Comparison of ENCODE assay signal across 24 cellular contexts in the genomic region with DNA sequence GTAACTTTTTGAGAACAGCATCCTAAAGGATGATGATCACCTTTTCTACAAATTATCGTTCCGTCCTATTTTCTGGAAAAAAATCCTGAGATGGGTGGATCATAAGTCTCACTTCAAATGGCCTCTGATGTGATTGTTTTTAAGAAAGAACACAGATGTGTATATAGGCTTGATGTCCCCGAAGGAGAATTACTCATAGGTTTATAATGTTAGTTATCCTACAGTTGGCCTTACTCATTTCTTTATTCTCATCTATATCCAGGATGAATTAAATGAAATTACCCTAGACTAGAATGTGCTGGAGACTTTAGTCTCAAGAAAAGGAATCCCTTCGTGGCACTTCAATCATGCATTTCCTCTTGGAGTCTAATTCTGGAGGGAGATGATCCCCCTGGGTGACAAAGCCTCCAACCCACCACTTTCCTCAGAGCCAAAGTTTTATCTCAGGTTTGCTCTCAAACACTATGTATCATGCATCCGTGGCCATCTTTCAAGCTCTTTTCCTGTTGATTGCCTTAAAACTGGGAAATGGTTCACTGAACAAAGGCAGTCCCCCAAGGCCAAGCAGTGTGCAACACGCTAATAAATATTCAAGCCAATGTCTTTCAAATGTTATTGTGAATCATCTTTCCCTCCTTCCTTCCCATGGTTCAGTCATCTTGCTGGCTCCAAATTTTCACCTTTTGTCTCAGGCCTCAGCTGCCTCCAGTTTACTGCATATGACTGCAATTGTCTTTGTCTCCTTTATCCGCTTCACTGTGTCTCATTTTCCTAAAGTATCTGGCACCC. TPM values are rescaled to one million over a fixed set of nuclear protein-coding genes. Genes with fewer than 3 reads are reported as not detected.
DNase-seq lines count a peak whose midpoint lies in the region; ATAC-seq and TF ChIP-seq lines count a peak whose summit lies in the region.
"Had no signal": no experiment of that assay in that cellular context is flagged by ENCODE, and none has a peak within 500 bp of the region (broad histone marks: within the 10 kb centered on the region; RNA-seq: fewer than 3 reads in every experiment).

No MANE protein-coding gene starts in this region.

- H3K4me1 ChIP-seq in PC-3 (ENCODE audit: insufficient read depth, low read length) (no peaks in the 10 kb centered on the region; the same call in 1 of the 2 replicates), foreskin keratinocyte (peaks cover 11% of the 10 kb centered on the region)
- H3K4me1 ChIP-seq: breast epithelium, psoas muscle had no signal

- H2AFZ ChIP-seq in PC-3 (ENCODE audit: low read length): no peak overlapping the region

- no peaks in the 10 kb centered on the region; the same call in 1 of the 2 replicates for H3K9me2 ChIP-seq in PC-3 (replicated peaks; ENCODE audit: low read length)

- TF ChIP-seq CTCF in PC-3 (conservative IDR thresholded peaks at IDR 0.05; ENCODE audit: low read depth, low read length) (no peak), foreskin keratinocyte (conservative IDR thresholded peaks at IDR 0.05) (no peak)

- H3K79me2 ChIP-seq in PC-3 (ENCODE audit: low read length): no peaks in the 10 kb centered on the region

- no peaks in the 10 kb centered on the region for H3F3A ChIP-seq in PC-3 (ENCODE audit: low read length, unreplicated experiment)

- POLR2A ChIA-PET in PC-3 (lab: Charles Lee; ENCODE audit: unreplicated experiment): no interaction called here

- DNase-seq in ELR (ENCODE audit: low read depth) (peak; percentile 77), PC-3 (peak; percentile 19), foreskin keratinocyte (peak in 1 of 2 donors; percentile 19), retina (peak; percentile 32), HPDE6-E6E7 (ENCODE audit: extremely low spot score) (no peak), NCI-H2107 (lab: John Stamatoyannopoulos, UW) (no peak), NCI-H2029 (lab: John Stamatoyannopoulos, UW) (no peak)
- DNase-seq: activated CD8-positive, alpha-beta T cell treated with anti-CD3 and anti-CD28 coated beads for 36 hours; activated naive CD4-positive, alpha-beta T cell treated with anti-CD3 and anti-CD28 coated beads, Interleukin-2, amount 50 U/mL, for 16 hours; amniotic stem cell; effector memory CD8-positive, alpha-beta T cell; GOT3; left colon; NCI-H1105; NCI-H1930; NCI-H345; nucleus accumbens; psoas muscle; small intestine; trophoblast cell had no signal

- no peak overlapping the region for H3K9ac ChIP-seq in PC-3 (ENCODE audit: low read length)

- H3K4me2 ChIP-seq in PC-3 (ENCODE audit: low read length): no peak overlapping the region

- H4K20me1 ChIP-seq in PC-3 (ENCODE audit: low read length): no peaks in the 10 kb centered on the region

- intact Hi-C loops in PC-3 (cut with micrococcal nuclease): no loop called here

- no peaks in the 10 kb centered on the region for H3K36me3 ChIP-seq in PC-3 (ENCODE audit: low read depth, low read length)
- H3K36me3 ChIP-seq: breast epithelium had no signal

- no peaks in the 10 kb centered on the region; the same call in 1 of the 2 replicates for H3K27me3 ChIP-seq in PC-3 (ENCODE audit: low read length)
- H3K27me3 ChIP-seq in foreskin keratinocyte: no peaks in the 10 kb centered on the region
- H3K27me3 ChIP-seq: breast epithelium had no signal

- BruUV-seq in PC-3 (replicated peaks; lab: Mats Ljungman, UMichigan): no TSS peak

- H3K27ac ChIP-seq in PC-3 (ENCODE audit: low read length) (no peak overlapping the region), foreskin keratinocyte (no peak overlapping the region)
- H3K27ac ChIP-seq: breast epithelium, psoas muscle, RWPE1 had no signal

- no peak overlapping the region for H3K4me3 ChIP-seq in PC-3 (ENCODE audit: low read length)
- H3K4me3 ChIP-seq: breast epithelium, GM12878, psoas muscle had no signal

- ATAC-seq in PC-3 (peak; percentile 62), foreskin keratinocyte (peak; percentile 49)
- ATAC-seq: activated CD8-positive, alpha-beta T cell treated with anti-CD3 and anti-CD28 coated beads for 36 hours; activated T-helper 17 cell treated with anti-CD3 and anti-CD28 coated beads, Interleukin-2, amount 50 U/mL, for 72 hours; effector memory CD8-positive, alpha-beta T cell; GM12878; left colon; psoas muscle had no signal

- no peaks in the 10 kb centered on the region for H3K9me3 ChIP-seq in PC-3 (ENCODE audit: low read length)
- H3K9me3 ChIP-seq: breast epithelium, psoas muscle had no signal

- CTCF ChIA-PET in PC-3 (lab: Charles Lee): interaction anchor here (0.5 kb wide), 1 partner anchor 350 kb away, joined by 3 read pairs; no protein-coding TSS in a partner anchor

RNA-seq across cellular contexts. Expression of a gene that starts 32.5 kb away (rescaled TPM):
- total RNA-seq in PC-3 (2014; rRNA removed): 92.6 and 124 TPM in 2 replicates
- total RNA-seq in foreskin keratinocyte: 56.1 and 65.7 TPM in 2 replicates
- 43.5 and 45.6 TPM in 2 replicates for polyA plus RNA-seq in foreskin keratinocyte

Comparison
In these comparisons a context has a peak if more than half of its experiments do, and no peak if none do; other contexts are left out.
1. DNase-seq: peak in ELR (single experiment), PC-3 (single experiment) and retina (single experiment); none in HPDE6-E6E7 (single experiment), NCI-H2107 (single experiment) and NCI-H2029 (single experiment).